16 cellular contexts compared by ENCODE assay signal in genomic region chr1:14320518-14320917, GRCh38.
DNase-seq lines count a peak whose midpoint lies in the region; ATAC-seq, FAIRE-seq and TF ChIP-seq lines count a peak whose summit lies in the region.
"Had no signal": no experiment of that assay in that cellular context is flagged by ENCODE, and none has a peak within 500 bp of the region (broad histone marks: within the 10 kb centered on the region; RNA-seq: fewer than 3 reads in every experiment).

No MANE protein-coding gene starts in this region.

- no peak overlapping the region for H4K91ac ChIP-seq in H9 (ENCODE audit: insufficient read length, low read depth, low read length)

- no peak for FAIRE-seq in GM12892 (lab: Jason Lieb, UNC)
- FAIRE-seq: G401.6 had no signal

- no peak overlapping the region for H2BK120ac ChIP-seq in H9 (ENCODE audit: low read depth, low read length, poor library complexity, severe bottlenecking)

- H3K9me3 Mint-ChIP-seq in H9 = no peaks in the 10 kb centered on the region

- H3K56ac ChIP-seq in H9 (ENCODE audit: insufficient read length, low read depth, low read length) = no peak overlapping the region

- CTCF ChIA-PET in OCI-LY7 (lab: Charles Lee; ENCODE audit: unreplicated experiment) = interaction anchor here (1.7 kb wide), 1 partner anchor 66 kb away, joined by 5 read pairs; no protein-coding TSS in a partner anchor

- no peak overlapping the region for H2BK15ac ChIP-seq in H9 (ENCODE audit: low read depth, low read length)

- no peak overlapping the region for H2BK12ac ChIP-seq in H9 (ENCODE audit: insufficient read length, low read depth, low read length)

- H3K18ac ChIP-seq in H9 (ENCODE audit: insufficient read length, low read depth, low read length) = no peak overlapping the region

- no peak overlapping the region for H3K4me3 Mint-ChIP-seq in H9

- BruUV-seq in OCI-LY7 (replicated peaks; lab: Mats Ljungman, UMichigan) = no TSS peak

- H4K8ac ChIP-seq in H9 (replicated peaks; ENCODE audit: insufficient read length, low read depth, low read length) = no peak overlapping the region

- no peak overlapping the region for H3K4ac ChIP-seq in H9 (ENCODE audit: low read depth, low read length)

- no peak overlapping the region for H2AK5ac ChIP-seq in H9 (ENCODE audit: insufficient read length, low read length)

- intact Hi-C loops in OCI-LY7 (cut with micrococcal nuclease; ENCODE audit: unreplicated experiment) = loop anchor here (1.0 kb wide), 1 partner anchor 66 kb away; no protein-coding TSS in a partner anchor

- POLR2A ChIA-PET in OCI-LY7 (lab: Charles Lee) = interaction anchor here (0.8 to 2.4 kb wide), 5 partner anchors 12 to 66 kb away, joined by 3 to 10 read pairs (median 5); no protein-coding TSS in a partner anchor

- H3K9ac ChIP-seq in fibroblast of lung (ENCODE audit: insufficient read depth, low read length) (no peak overlapping the region), H9 (ENCODE audit: extremely low read depth, insufficient read length, low read length) (no peak overlapping the region)

- H2BK20ac ChIP-seq in H9 (ENCODE audit: low read depth, low read length, poor library complexity, severe bottlenecking) = no peak overlapping the region

- peaks cover 17 to 19% of the 10 kb centered on the region in 2 experiments for H3K4me1 Mint-ChIP-seq in H9
- H3K4me1 Mint-ChIP-seq: CD14-positive monocyte had no signal

- no peak overlapping the region for H3T11ph ChIP-seq in H9 (ENCODE audit: low read length)

- no peak overlapping the region for H3K14ac ChIP-seq in H9 (ENCODE audit: insufficient read depth, low read length)

- DNase-seq in AG09309 (ENCODE audit: low read depth) (peak; percentile 55), H4 (ENCODE audit: low spot score) (peak; percentile 84), OCI-LY7 (ENCODE audit: low spot score) (peak; percentile 96), fibroblast of lung (ENCODE audit: low read depth in 2 of 2) (peak; percentile 26 to 99), GM12892 (ENCODE audit: insufficient read length) (no peak), retina (no peak), H9 (no peak)
- DNase-seq: activated CD4-positive, alpha-beta T cell treated with anti-CD3 and anti-CD28 coated beads, Interleukin-2, amount 50 U/mL, for 4 hours; mesenchymal stem cell; NCI-H69; stimulated activated CD4-positive, alpha-beta T cell treated with anti-CD3 and anti-CD28 coated beads, Interleukin-4, amount 100 ng/mL, for 4 hours; SW 1271 had no signal

- no peak overlapping the region; a peak in 1 of 7 replicates for H3K27ac Mint-ChIP-seq in H9
- H3K27ac Mint-ChIP-seq: CD14-positive monocyte, progenitor cell of endocrine pancreas had no signal

- no peak overlapping the region for H4K5ac ChIP-seq in H9 (ENCODE audit: insufficient read length, low read depth, low read length)

- no peak overlapping the region for H2BK5ac ChIP-seq in H9 (ENCODE audit: insufficient read length, low read length)

- H3K4me2 ChIP-seq in OCI-LY7 (ENCODE audit: low read length) (peak overlapping the region; percentile 77), fibroblast of lung (ENCODE audit: extremely low read depth, insufficient read depth, low read length) (no peak overlapping the region), H9 (ENCODE audit: insufficient read depth, insufficient read length, low read length) (no peak overlapping the region)

- peak overlapping the region; percentile 97 for H3K27ac ChIP-seq in OCI-LY7 (ENCODE audit: low read depth, low read length, poor library complexity, severe bottlenecking)
- no peak overlapping the region for H3K27ac ChIP-seq in fibroblast of lung (ENCODE audit: insufficient read depth, low read length)
- no peak overlapping the region for H3K27ac ChIP-seq in H9 (ENCODE audit: insufficient read length, low read depth, low read length)

- no peaks in the 10 kb centered on the region for H3K27me3 ChIP-seq in fibroblast of lung (ENCODE audit: control insufficient read depth, insufficient read depth, low read length)
- no peaks in the 10 kb centered on the region for H3K27me3 ChIP-seq in H9 (ENCODE audit: insufficient read depth, low read length)

- no peak overlapping the region for H3K23ac ChIP-seq in H9 (ENCODE audit: insufficient read length, low read depth, low read length)

- no peaks in the 10 kb centered on the region for H3K9me2 ChIP-seq in OCI-LY7 (ENCODE audit: insufficient read depth, low read length)

- no peak for ATAC-seq in HG03457 (IDR thresholded peaks at IDR 0.05; ENCODE audit: unreplicated experiment)

- H3K79me2 ChIP-seq in OCI-LY7 (ENCODE audit: insufficient read depth, low read depth, low read length) (no peaks in the 10 kb centered on the region), fibroblast of lung (ENCODE audit: control insufficient read depth, insufficient read depth, low read length) (no peaks in the 10 kb centered on the region), H9 (ENCODE audit: insufficient read depth, low read length) (no peaks in the 10 kb centered on the region)

- peaks cover 57% of the 10 kb centered on the region for H3K36me3 ChIP-seq in OCI-LY7 (ENCODE audit: insufficient read depth, low read length)
- H3K36me3 ChIP-seq in fibroblast of lung (ENCODE audit: control insufficient read depth, insufficient read depth, low read length) = no peaks in the 10 kb centered on the region

- H3K4me3 ChIP-seq in AG09309 (ENCODE audit: control insufficient read depth, low read depth, low read length) (no peak overlapping the region), OCI-LY7 (ENCODE audit: low read depth, low read length, poor library complexity, severe bottlenecking) (peak overlapping the region; percentile 48), fibroblast of lung (replicated peaks in 1 of 4; ENCODE audit: control extremely low read depth in 1 of 4, insufficient read depth in 1 of 4, low read depth in 3 of 4, low read length in 4 of 4) (no peak overlapping the region)

- H3K9me3 ChIP-seq in OCI-LY7 (ENCODE audit: low read length) (peaks cover 63% of the 10 kb centered on the region), fibroblast of lung (ENCODE audit: control insufficient read depth, insufficient read depth, low read depth, low read length) (no peaks in the 10 kb centered on the region), H9 (ENCODE audit: control insufficient read depth, low read depth, low read length) (no peaks in the 10 kb centered on the region)

- TF ChIP-seq CTCF in AG09309 (IDR thresholded peaks at IDR 0.05; ENCODE audit: control insufficient read depth, insufficient read depth, low read depth, low read length, missing control alignments) (no peak), OCI-LY7 (conservative IDR thresholded peaks at IDR 0.05; ENCODE audit: low read length) (no peak), fibroblast of lung (conservative IDR thresholded peaks at IDR 0.05 in 1 of 2, IDR thresholded peaks at IDR 0.05 in 1 of 2; ENCODE audit: low read depth in 1 of 2, low read length in 2 of 2) (no peak), H9 (conservative IDR thresholded peaks at IDR 0.05) (no peak)

- H4K20me1 ChIP-seq in OCI-LY7 (ENCODE audit: insufficient read depth, low read length) (no peaks in the 10 kb centered on the region), fibroblast of lung (ENCODE audit: control insufficient read depth, extremely low read depth, insufficient read depth, low read length) (no peaks in the 10 kb centered on the region), H9 (ENCODE audit: control insufficient read depth, insufficient read depth, insufficient read length) (no peaks in the 10 kb centered on the region)

- no peaks in the 10 kb centered on the region for H3K79me1 ChIP-seq in H9 (ENCODE audit: insufficient read depth, low read depth, low read length, poor library complexity, severe bottlenecking)

- no peak for TF ChIP-seq POLR2A in GM12892 (IDR thresholded peaks at IDR 0.05; ENCODE audit: low read depth, low read length)

- peaks cover 1% of the 10 kb centered on the region; the same call in 1 of the 2 replicates for H3K27me3 Mint-ChIP-seq in H9 (ENCODE audit: low read depth)

- peak overlapping the region; percentile 23; the same call in 1 of the 2 replicates for H2AFZ ChIP-seq in OCI-LY7 (ENCODE audit: low read length)
- H2AFZ ChIP-seq in fibroblast of lung (ENCODE audit: low read length) = no peak overlapping the region
- H2AFZ ChIP-seq in H9 (ENCODE audit: low read length) = no peak overlapping the region

- H3K36me3 Mint-ChIP-seq in H9 (ENCODE audit: insufficient read depth in 1 of 3, low read depth in 3 of 3) = no peaks in the 10 kb centered on the region
- H3K36me3 Mint-ChIP-seq: CD14-positive monocyte had no signal

- WGBS in H9 (ENCODE audit: extremely low coverage, insufficient read length, low lambda C conversion rate) = no CpG with 5 or more reads among the region's 2 CpGs

- peaks cover 75% of the 10 kb centered on the region for H3K4me1 ChIP-seq in OCI-LY7 (ENCODE audit: insufficient read depth, low read length, poor library complexity, severe bottlenecking)
- H3K4me1 ChIP-seq in fibroblast of lung (ENCODE audit: control insufficient read depth, extremely low read depth, insufficient read depth, low read length) = no peaks in the 10 kb centered on the region
- peaks cover 2% of the 10 kb centered on the region; the same call in 1 of the 2 replicates for H3K4me1 ChIP-seq in H9 (ENCODE audit: insufficient read depth, low read length)

- H3K23me2 ChIP-seq in H9 (ENCODE audit: insufficient read length, low read depth, low read length, poor library complexity, severe bottlenecking) = no peaks in the 10 kb centered on the region

Comparison
In these comparisons a context has a peak if more than half of its experiments do, and no peak if none do; other contexts are left out.
1. DNase-seq: peak in AG09309 (single experiment), H4 (single experiment), OCI-LY7 (single experiment) and fibroblast of lung (2 of 2); none in GM12892 (single experiment), retina (single experiment) and H9 (single experiment).